In genomic region chr15:88649286-88649733, GRCh38 we compare ENCODE assay signal across 8 cellular contexts. TPM values are rescaled to one million over a fixed set of nuclear protein-coding genes. Genes with fewer than 3 reads are reported as not detected.
DNase-seq lines count a peak whose midpoint lies in the region; ATAC-seq and TF ChIP-seq lines count a peak whose summit lies in the region.

No MANE protein-coding gene starts in this region.

- H4K20me1 ChIP-seq in PC-3 (ENCODE audit: low read length): no peaks in the 10 kb centered on the region

- POLR2A ChIA-PET in PC-3 (lab: Charles Lee; ENCODE audit: unreplicated experiment): no interaction called here
- POLR2A ChIA-PET in HEK293T (lab: Yijun Ruan, JAX): no interaction called here

- TF ChIP-seq CTCF in AG10803 (conservative IDR thresholded peaks at IDR 0.05; ENCODE audit: low read length): no peak
- no peak for TF ChIP-seq CTCF in PC-3 (conservative IDR thresholded peaks at IDR 0.05; ENCODE audit: low read depth, low read length)

- no peak overlapping the region for H2AFZ ChIP-seq in PC-3 (ENCODE audit: low read length)

- H3K4me1 ChIP-seq in PC-3 (ENCODE audit: insufficient read depth, low read length): peaks cover 32% of the 10 kb centered on the region

- H3F3A ChIP-seq in PC-3 (ENCODE audit: low read length, unreplicated experiment): no peaks in the 10 kb centered on the region

- no peaks in the 10 kb centered on the region for H3K9me3 ChIP-seq in PC-3 (ENCODE audit: low read length)

- H3K9me2 ChIP-seq in PC-3 (replicated peaks; ENCODE audit: low read length): no peaks in the 10 kb centered on the region

- CTCF ChIA-PET in PC-3 (lab: Charles Lee): no interaction called here
- CTCF ChIA-PET in HEK293T (lab: Yijun Ruan, JAX): no interaction called here

- peak overlapping the region; percentile 75 for H3K4me2 ChIP-seq in PC-3 (ENCODE audit: low read length)

- H3K79me2 ChIP-seq in PC-3 (ENCODE audit: low read length): no peaks in the 10 kb centered on the region

- H3K4me3 ChIP-seq in AG10803 (ENCODE audit: low read length) (no peak overlapping the region), PC-3 (ENCODE audit: low read length) (peak overlapping the region; percentile 40; the same call in 1 of the 2 replicates), skeletal muscle cell (ENCODE audit: low read depth, low read length) (no peak overlapping the region)

- H3K27ac ChIP-seq in PC-3 (ENCODE audit: low read length): peak overlapping the region; percentile 99

- H3K9ac ChIP-seq in PC-3 (ENCODE audit: low read length): peak overlapping the region; percentile 88

- no peaks in the 10 kb centered on the region for H3K27me3 ChIP-seq in PC-3 (ENCODE audit: low read length)

- BruUV-seq in PC-3 (replicated peaks; lab: Mats Ljungman, UMichigan): no TSS peak

- ATAC-seq in GM21619 (IDR thresholded peaks at IDR 0.05; ENCODE audit: unreplicated experiment): peak; percentile 56
- ATAC-seq in PC-3: peak; percentile 75

- DNase-seq in AG10803 (ENCODE audit: low read depth): peak; percentile 87
- peak; percentile 89 for DNase-seq in PC-3
- peak; percentile 77 for DNase-seq in activated naive CD4-positive, alpha-beta T cell treated with Interleukin-2 at 50 U/mL for 16 hours
- DNase-seq in glomerular visceral epithelial cell (ENCODE audit: extremely low spot score): peak; percentile 74
- peak; percentile 93 for DNase-seq in skeletal muscle cell (ENCODE audit: low read depth)
- DNase-seq in HEK293T (ENCODE audit: extremely low spot score): no peak
- DNase-seq in cerebellar cortex (ENCODE audit: low spot score): no peak

- intact Hi-C loops in PC-3 (cut with micrococcal nuclease): no loop called here

- H3K36me3 ChIP-seq in PC-3 (ENCODE audit: low read depth, low read length): no peaks in the 10 kb centered on the region

TF ChIP-seq in HEK293T, 16 proteins besides CTCF, POLR2A, EP300 and RAD21:
- TF ChIP-seq NFRKB (IDR thresholded peaks at IDR 0.05) (no peak), FOXM1 (IDR thresholded peaks at IDR 0.05; ENCODE audit: borderline replicate concordance) (no peak), SP1 (IDR thresholded peaks at IDR 0.05) (no peak), HDGF (IDR thresholded peaks at IDR 0.05; ENCODE audit: borderline replicate concordance) (no peak), FOXK2 (IDR thresholded peaks at IDR 0.05) (no peak), LEF1 (IDR thresholded peaks at IDR 0.05; ENCODE audit: borderline replicate concordance) (no peak), ELF4 (IDR thresholded peaks at IDR 0.05) (no peak), PKNOX1 (IDR thresholded peaks at IDR 0.05) (no peak)

RNA-seq across cellular contexts. Expression of gene ISG20, which starts 10.5 kb away (rescaled TPM):
- total RNA-seq in PC-3 (2014; rRNA removed): 48.6 and 64.0 TPM in 2 replicates

RNA-seq across cellular contexts. Expression of gene AEN, which starts 28.2 kb away (rescaled TPM):
- 81.3 and 98.7 TPM in 2 replicates for total RNA-seq in PC-3 (2014; rRNA removed)

Comparison
In these comparisons a context has a peak if more than half of its experiments do, and no peak if none do; other contexts are left out.
1. DNase-seq: peak in AG10803 (single experiment), PC-3 (single experiment), activated naive CD4-positive, alpha-beta T cell treated with Interleukin-2 at 50 U/mL for 16 hours (single experiment), glomerular visceral epithelial cell (single experiment) and skeletal muscle cell (single experiment); none in HEK293T (single experiment) and cerebellar cortex (single experiment).